ENCODE assay signal across 13 cellular contexts in the genomic region with DNA sequence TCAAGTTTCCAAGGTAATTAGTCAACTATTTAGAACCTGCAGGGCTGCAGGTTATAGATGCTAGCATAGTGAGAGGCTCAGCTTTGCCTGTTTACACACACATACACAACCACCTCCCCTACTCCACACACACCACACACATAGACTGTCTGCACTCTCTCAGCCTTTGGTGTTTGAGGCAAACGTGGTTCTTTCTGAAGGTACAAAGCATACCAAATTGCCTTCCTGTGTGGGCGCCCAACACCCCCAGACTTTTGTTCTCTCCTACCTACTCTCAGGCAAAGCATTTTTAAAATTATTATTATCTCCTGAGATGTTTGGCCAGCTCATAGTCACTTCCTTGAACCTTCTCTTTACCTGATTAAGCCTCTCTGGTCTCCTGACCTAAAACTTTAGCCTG. TPM values are rescaled to one million over a fixed set of nuclear protein-coding genes. Genes with fewer than 3 reads are reported as not detected.
"Had no signal": no experiment of that assay in that cellular context is flagged by ENCODE, and none has a peak within 500 bp of the region (broad histone marks: within the 10 kb centered on the region; RNA-seq: fewer than 3 reads in every experiment).

No MANE protein-coding gene starts in this region.

- H3K4me3 Mint-ChIP-seq: activated naive CD4-positive, alpha-beta T cell treated with anti-CD3 and anti-CD28 coated beads, Interleukin-2, amount 10 ng/mL, durations not matched to agents 7 days and 5 days; activated T-helper 17 cell treated with anti-CD3 and anti-CD28 coated beads, Interleukin-2, amount 50 U/mL, for 72 hours; natural killer cell; stimulated activated naive B cell treated with anti-CD40 and anti-IgM and Interleukin-4, amounts not matched to agents 10 μg/mL and 1 μg/mL and 100 μg/mL, for 72 hours had no signal

- H3K4me1 Mint-ChIP-seq: stimulated activated naive B cell treated with anti-CD40 and anti-IgM and Interleukin-4, amounts not matched to agents 10 μg/mL and 1 μg/mL and 100 μg/mL, for 72 hours had no signal

- H3K27me3 Mint-ChIP-seq: activated T-helper 17 cell treated with anti-CD3 and anti-CD28 coated beads, Interleukin-2, amount 50 U/mL, for 72 hours had no signal

- H3K4me3 ChIP-seq: prostate gland, right lobe of liver, spleen had no signal

- H3K36me3 Mint-ChIP-seq: activated naive CD4-positive, alpha-beta T cell treated with anti-CD3 and anti-CD28 coated beads, Interleukin-2, amount 10 ng/mL, durations not matched to agents 7 days and 5 days; natural killer cell; stimulated activated naive B cell treated with anti-CD40 and anti-IgM and Interleukin-4, amounts not matched to agents 10 μg/mL and 1 μg/mL and 100 μg/mL, for 72 hours had no signal

- H3K27ac Mint-ChIP-seq: activated naive CD4-positive, alpha-beta T cell treated with anti-CD3 and anti-CD28 coated beads, Interleukin-2, amount 10 ng/mL, durations not matched to agents 7 days and 5 days; natural killer cell; stimulated activated naive B cell treated with anti-CD40 and anti-IgM and Interleukin-4, amounts not matched to agents 10 μg/mL and 1 μg/mL and 100 μg/mL, for 72 hours had no signal

- ATAC-seq: activated T-helper 17 cell treated with anti-CD3 and anti-CD28 coated beads, Interleukin-2, amount 50 U/mL, for 72 hours; natural killer cell; right lobe of liver; stimulated activated naive B cell treated with anti-CD40 and anti-IgM and Interleukin-4, amounts not matched to agents 10 μg/mL and 1 μg/mL and 100 μg/mL, for 72 hours had no signal

- H3K27me3 ChIP-seq: right lobe of liver, spleen had no signal

- H3K4me1 ChIP-seq: right lobe of liver had no signal

- H3K9me3 ChIP-seq: prostate gland, right lobe of liver, spleen had no signal

- H3K36me3 ChIP-seq: prostate gland, right lobe of liver, spleen had no signal

- DNase-seq: activated CD4-positive, alpha-beta T cell treated with anti-CD3 and anti-CD28 coated beads for 4 hours; activated naive CD4-positive, alpha-beta T cell treated with anti-CD3 and anti-CD28 coated beads, Interleukin-2, amount 10 ng/mL, durations not matched to agents 7 days and 5 days; natural killer cell; right lobe of liver; spleen; stimulated activated CD4-positive, alpha-beta T cell treated with anti-CD3 and anti-CD28 coated beads, Interleukin-1b, Interleukin-23, amount 100 ng/mL, for 48 hours; stimulated activated naive B cell treated with anti-CD40 and anti-IgM and Interleukin-4, amounts not matched to agents 10 μg/mL and 1 μg/mL and 100 μg/mL, for 72 hours; T-helper 9 cell had no signal

- H3K27ac ChIP-seq: prostate gland, right lobe of liver, spleen had no signal

- H3K9me3 Mint-ChIP-seq: activated naive CD4-positive, alpha-beta T cell treated with anti-CD3 and anti-CD28 coated beads, Interleukin-2, amount 10 ng/mL, durations not matched to agents 7 days and 5 days; activated T-helper 17 cell treated with anti-CD3 and anti-CD28 coated beads, Interleukin-2, amount 50 U/mL, for 72 hours; natural killer cell; stimulated activated naive B cell treated with anti-CD40 and anti-IgM and Interleukin-4, amounts not matched to agents 10 μg/mL and 1 μg/mL and 100 μg/mL, for 72 hours had no signal

RNA-seq across cellular contexts. Expression of gene MYO3B, which starts 44.9 kb away (rescaled TPM):
- total RNA-seq: chondrocyte, dermis microvascular lymphatic vessel endothelial cell, omental fat pad had no signal
